8 cellular contexts compared by ENCODE assay signal in genomic region chr17:17119533-17119932, GRCh38.
A peak's percentile ranks its signal among the peaks of the same experiment; 100 is the strongest.
DNase-seq lines count a peak whose midpoint lies in the region; ATAC-seq and TF ChIP-seq lines count a peak whose summit lies in the region.

No MANE protein-coding gene starts in this region.

- H3K9me2 ChIP-seq in GM23338 (ENCODE audit: insufficient read depth) = no peaks in the 10 kb centered on the region

- H3F3A ChIP-seq in GM23338 (replicated peaks; ENCODE audit: low read depth) = no peaks in the 10 kb centered on the region

- no peak overlapping the region for H3K27ac ChIP-seq in GM23338 (ENCODE audit: low read depth)
- peak overlapping the region; percentile 46 to 76 (median 70) for H3K27ac ChIP-seq in esophagus squamous epithelium

- H3K36me3 ChIP-seq in GM23338 (ENCODE audit: insufficient read depth) = no peaks in the 10 kb centered on the region
- no peaks in the 10 kb centered on the region for H3K36me3 ChIP-seq in esophagus squamous epithelium

- 9 to 16% methylated on average over 3 to 5 of the region's 5 CpGs for WGBS in esophagus squamous epithelium, 2 donors

- no peak overlapping the region for H3K4me2 ChIP-seq in GM23338

- ATAC-seq in GM23338 (no peak), HG03571 (IDR thresholded peaks at IDR 0.05; ENCODE audit: unreplicated experiment) (no peak), GM21515 (IDR thresholded peaks at IDR 0.05; ENCODE audit: unreplicated experiment) (no peak)

- TF ChIP-seq CTCF in GM23338 (conservative IDR thresholded peaks at IDR 0.05; ENCODE audit: low read depth in 2 of 2) (no peak), esophagus squamous epithelium (IDR thresholded peaks at IDR 0.05) (no peak)

- POLR2A ChIA-PET in activated CD4-positive, alpha-beta memory T cell treated with anti-CD3 and anti-CD28 coated beads, Interleukin-2, amount 10 ng/mL, durations not matched to agents 7 days and 5 days (lab: Charles Lee) = interaction anchor here (0.7 to 2.5 kb wide), 8 partner anchors 9 to 161 kb away, joined by 3 to 8 read pairs (median 4); partner anchors contain the start of gene FLCN

- 0 out of 2 replicates have a peak overlapping the region, but pooled peaks have one; percentile 70 for H3K27ac Mint-ChIP-seq in GM23338
- H3K27ac Mint-ChIP-seq in activated CD4-positive, alpha-beta memory T cell treated with anti-CD3 and anti-CD28 coated beads, Interleukin-2, amount 10 ng/mL, durations not matched to agents 7 days and 5 days = peak overlapping the region; percentile 93

- peaks cover 26% of the 10 kb centered on the region for H4K20me1 ChIP-seq in GM23338 (replicated peaks; ENCODE audit: insufficient read depth)

- CTCF ChIA-PET in activated CD4-positive, alpha-beta memory T cell treated with anti-CD3 and anti-CD28 coated beads, Interleukin-2, amount 10 ng/mL, durations not matched to agents 7 days and 5 days (lab: Charles Lee) = interaction anchor here (1.0 to 1.2 kb wide), 2 partner anchors 9 to 118 kb away, joined by 3 read pairs; partner anchors contain the start of gene FLCN

- H3K27me3 ChIP-seq in GM23338 (ENCODE audit: insufficient read depth) (no peaks in the 10 kb centered on the region), esophagus squamous epithelium (no peaks in the 10 kb centered on the region)

- intact Hi-C loops in esophagus squamous epithelium (cut with DNase I) = no loop called here

- H3K4me1 Mint-ChIP-seq in GM23338 = peaks cover 8% of the 10 kb centered on the region; the same call in 1 of the 3 replicates
- H3K4me1 Mint-ChIP-seq in activated CD4-positive, alpha-beta memory T cell treated with anti-CD3 and anti-CD28 coated beads, Interleukin-2, amount 10 ng/mL, durations not matched to agents 7 days and 5 days = peaks cover 77% of the 10 kb centered on the region

- H3K4me3 Mint-ChIP-seq in GM23338 = no peak overlapping the region
- H3K4me3 Mint-ChIP-seq in activated CD4-positive, alpha-beta memory T cell treated with anti-CD3 and anti-CD28 coated beads, Interleukin-2, amount 10 ng/mL, durations not matched to agents 7 days and 5 days = no peak overlapping the region

- peaks cover 56% of the 10 kb centered on the region for H3K79me2 ChIP-seq in GM23338 (replicated peaks; ENCODE audit: insufficient read depth)

- TF ChIP-seq POLR2A in esophagus squamous epithelium (IDR thresholded peaks at IDR 0.05) = no peak

- H3K4me1 ChIP-seq in GM23338 (ENCODE audit: insufficient read depth) (no peaks in the 10 kb centered on the region), esophagus squamous epithelium (peaks cover 28 to 90% (median 40%) of the 10 kb centered on the region in 3 donors)

- DNase-seq in GM23338 (ENCODE audit: low spot score) (no peak), esophagus squamous epithelium (lab: John Stamatoyannopoulos, UW) (no peak), NCI-H82 treated with DMSO at 0.1 percent for 48 hours (lab: John Stamatoyannopoulos, UW; ENCODE audit: unreplicated experiment) (no peak), GOT3 (lab: John Stamatoyannopoulos, UW) (no peak)
- DNase-seq in activated CD4-positive, alpha-beta memory T cell treated with anti-CD3 and anti-CD28 coated beads, Interleukin-2, amount 10 ng/mL, durations not matched to agents 7 days and 5 days = peak; percentile 78
- peak; percentile 40 to 45 for DNase-seq in stimulated activated CD4-positive, alpha-beta T cell treated with anti-CD3 and anti-CD28 coated beads, Interleukin-12 subunit alpha, Interleukin-12 subunit beta, amount 100 ng/mL, for 24 hours (ENCODE audit: low read depth in 2 of 2)

- no peaks in the 10 kb centered on the region for H3K36me3 Mint-ChIP-seq in GM23338 (ENCODE audit: low read depth)
- no peaks in the 10 kb centered on the region for H3K36me3 Mint-ChIP-seq in activated CD4-positive, alpha-beta memory T cell treated with anti-CD3 and anti-CD28 coated beads, Interleukin-2, amount 10 ng/mL, durations not matched to agents 7 days and 5 days (ENCODE audit: low read depth)

- no peak overlapping the region for H2AFZ ChIP-seq in GM23338

- no peak overlapping the region for H3K4me3 ChIP-seq in GM23338
- no peak overlapping the region for H3K4me3 ChIP-seq in esophagus squamous epithelium

- no peaks in the 10 kb centered on the region for H3K9me3 Mint-ChIP-seq in GM23338
- no peaks in the 10 kb centered on the region for H3K9me3 Mint-ChIP-seq in activated CD4-positive, alpha-beta memory T cell treated with anti-CD3 and anti-CD28 coated beads, Interleukin-2, amount 10 ng/mL, durations not matched to agents 7 days and 5 days

- H3K9me3 ChIP-seq in esophagus squamous epithelium = no peaks in the 10 kb centered on the region

- H3K27me3 Mint-ChIP-seq in GM23338 (ENCODE audit: insufficient read depth, low read depth, poor library complexity) = peaks cover under 1% of the 10 kb centered on the region
- H3K27me3 Mint-ChIP-seq in activated CD4-positive, alpha-beta memory T cell treated with anti-CD3 and anti-CD28 coated beads, Interleukin-2, amount 10 ng/mL, durations not matched to agents 7 days and 5 days = no peaks in the 10 kb centered on the region

TF ChIP-seq in GM23338, 12 proteins besides CTCF, POLR2A, EP300 and RAD21 (continues in another document):
- TF ChIP-seq NANOG (IDR thresholded peaks at IDR 0.05; ENCODE audit: borderline replicate concordance) (no peak), JUNB (IDR thresholded peaks at IDR 0.05; ENCODE audit: unreplicated experiment) (no peak), CREB1 (CRISPR knock-in tag; IDR thresholded peaks at IDR 0.05; ENCODE audit: low read depth) (no peak), POLR2AphosphoS5 (IDR thresholded peaks at IDR 0.05; ENCODE audit: low read depth) (no peak), ZNF331 (CRISPR knock-in tag; IDR thresholded peaks at IDR 0.05; ENCODE audit: low read depth) (no peak), STAT1 (IDR thresholded peaks at IDR 0.05; ENCODE audit: unreplicated experiment) (no peak), EZH2phosphoT487 (IDR thresholded peaks at IDR 0.05; ENCODE audit: unreplicated experiment) (no peak), EZH2 (IDR thresholded peaks at IDR 0.05; ENCODE audit: low read depth, unreplicated experiment) (no peak)
- TF ChIP-seq, protein P1, sequence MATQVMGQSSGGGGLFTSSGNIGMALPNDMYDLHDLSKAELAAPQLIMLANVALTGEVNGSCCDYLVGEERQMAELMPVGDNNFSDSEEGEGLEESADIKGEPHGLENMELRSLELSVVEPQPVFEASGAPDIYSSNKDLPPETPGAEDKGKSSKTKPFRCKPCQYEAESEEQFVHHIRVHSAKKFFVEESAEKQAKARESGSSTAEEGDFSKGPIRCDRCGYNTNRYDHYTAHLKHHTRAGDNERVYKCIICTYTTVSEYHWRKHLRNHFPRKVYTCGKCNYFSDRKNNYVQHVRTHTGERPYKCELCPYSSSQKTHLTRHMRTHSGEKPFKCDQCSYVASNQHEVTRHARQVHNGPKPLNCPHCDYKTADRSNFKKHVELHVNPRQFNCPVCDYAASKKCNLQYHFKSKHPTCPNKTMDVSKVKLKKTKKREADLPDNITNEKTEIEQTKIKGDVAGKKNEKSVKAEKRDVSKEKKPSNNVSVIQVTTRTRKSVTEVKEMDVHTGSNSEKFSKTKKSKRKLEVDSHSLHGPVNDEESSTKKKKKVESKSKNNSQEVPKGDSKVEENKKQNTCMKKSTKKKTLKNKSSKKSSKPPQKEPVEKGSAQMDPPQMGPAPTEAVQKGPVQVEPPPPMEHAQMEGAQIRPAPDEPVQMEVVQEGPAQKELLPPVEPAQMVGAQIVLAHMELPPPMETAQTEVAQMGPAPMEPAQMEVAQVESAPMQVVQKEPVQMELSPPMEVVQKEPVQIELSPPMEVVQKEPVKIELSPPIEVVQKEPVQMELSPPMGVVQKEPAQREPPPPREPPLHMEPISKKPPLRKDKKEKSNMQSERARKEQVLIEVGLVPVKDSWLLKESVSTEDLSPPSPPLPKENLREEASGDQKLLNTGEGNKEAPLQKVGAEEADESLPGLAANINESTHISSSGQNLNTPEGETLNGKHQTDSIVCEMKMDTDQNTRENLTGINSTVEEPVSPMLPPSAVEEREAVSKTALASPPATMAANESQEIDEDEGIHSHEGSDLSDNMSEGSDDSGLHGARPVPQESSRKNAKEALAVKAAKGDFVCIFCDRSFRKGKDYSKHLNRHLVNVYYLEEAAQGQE (IDR thresholded peaks at IDR 0.05; ENCODE audit: unreplicated experiment) = no peak
- TF ChIP-seq, protein P2, sequence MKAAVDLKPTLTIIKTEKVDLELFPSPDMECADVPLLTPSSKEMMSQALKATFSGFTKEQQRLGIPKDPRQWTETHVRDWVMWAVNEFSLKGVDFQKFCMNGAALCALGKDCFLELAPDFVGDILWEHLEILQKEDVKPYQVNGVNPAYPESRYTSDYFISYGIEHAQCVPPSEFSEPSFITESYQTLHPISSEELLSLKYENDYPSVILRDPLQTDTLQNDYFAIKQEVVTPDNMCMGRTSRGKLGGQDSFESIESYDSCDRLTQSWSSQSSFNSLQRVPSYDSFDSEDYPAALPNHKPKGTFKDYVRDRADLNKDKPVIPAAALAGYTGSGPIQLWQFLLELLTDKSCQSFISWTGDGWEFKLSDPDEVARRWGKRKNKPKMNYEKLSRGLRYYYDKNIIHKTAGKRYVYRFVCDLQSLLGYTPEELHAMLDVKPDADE (IDR thresholded peaks at IDR 0.05) = no peak

Comparison
In these comparisons a context has a peak if more than half of its experiments do, and no peak if none do; other contexts are left out.
1. DNase-seq: peak in activated CD4-positive, alpha-beta memory T cell treated with anti-CD3 and anti-CD28 coated beads, Interleukin-2, amount 10 ng/mL, durations not matched to agents 7 days and 5 days (single experiment) and stimulated activated CD4-positive, alpha-beta T cell treated with anti-CD3 and anti-CD28 coated beads, Interleukin-12 subunit alpha, Interleukin-12 subunit beta, amount 100 ng/mL, for 24 hours (2 of 2); none in GM23338 (single experiment), esophagus squamous epithelium (single experiment), NCI-H82 treated with DMSO at 0.1 percent for 48 hours (single experiment) and GOT3 (single experiment).